ENCODE assay signal across 8 cellular contexts in genomic region chr2:79219383-79219988, GRCh38. TPM values are rescaled to one million over a fixed set of nuclear protein-coding genes. Genes with fewer than 3 reads are reported as not detected.
DNase-seq lines count a peak whose midpoint lies in the region; ATAC-seq, FAIRE-seq and TF ChIP-seq lines count a peak whose summit lies in the region.

No MANE protein-coding gene starts in this region.

- TF ChIP-seq RAD21 in GM12878 (IDR thresholded peaks at IDR 0.05; ENCODE audit: insufficient read depth, low read depth, low read length): peak; percentile 66

- H3K79me2 ChIP-seq in GM12878 (ENCODE audit: control insufficient read depth, insufficient read depth, low read length): no peaks in the 10 kb centered on the region

- no peak for FAIRE-seq in GM12878 (lab: Jason Lieb, UNC)

- no peak overlapping the region for H2AFZ ChIP-seq in GM12878 (ENCODE audit: control insufficient read depth, low read depth, low read length)

- intact Hi-C loops in GM12878 (cut with micrococcal nuclease; ENCODE audit: unreplicated experiment): loop anchor here (1.0 to 5.0 kb wide), 3 partner anchors 178 to 668 kb away; no protein-coding TSS in a partner anchor

- in situ Hi-C loops in GM12878 (cut with MboI): no loop called here

- no peaks in the 10 kb centered on the region for H3K36me3 ChIP-seq in GM12878 (ENCODE audit: control insufficient read depth in 2 of 2, insufficient read depth in 2 of 2, low read length in 1 of 2)
- no peaks in the 10 kb centered on the region for H3K36me3 ChIP-seq in gastroesophageal sphincter

- no peaks in the 10 kb centered on the region for H4K20me1 ChIP-seq in GM12878 (ENCODE audit: control insufficient read depth, insufficient read depth)

- H3K4me1 ChIP-seq in GM12878 (ENCODE audit: control insufficient read depth, insufficient read depth, low read length) (no peaks in the 10 kb centered on the region), gastroesophageal sphincter (no peaks in the 10 kb centered on the region)

- 6% methylated on average over 9 of the region's 9 CpGs for WGBS in GM12878 (ENCODE audit: insufficient coverage, insufficient replicate concordance, low lambda C conversion rate, missing lambda C conversion rate)
- 32 to 36% methylated on average over 9 of the region's 9 CpGs for WGBS in gastroesophageal sphincter (ENCODE audit: low coverage in 1 of 2), 2 donors

- no peak overlapping the region for H3K27ac ChIP-seq in GM12878 (ENCODE audit: control insufficient read depth, insufficient read depth)
- no peak overlapping the region for H3K27ac ChIP-seq in gastroesophageal sphincter

- H3K4me3 ChIP-seq in GM12878 (no peak overlapping the region), gastroesophageal sphincter (no peak overlapping the region)

- no peak for TF ChIP-seq POLR2A in GM12878 (IDR thresholded peaks at IDR 0.05; ENCODE audit: low read depth, low read length)
- TF ChIP-seq POLR2A in gastroesophageal sphincter (IDR thresholded peaks at IDR 0.05): no peak

- ATAC-seq in HG02798 (IDR thresholded peaks at IDR 0.05; ENCODE audit: poor library complexity, unreplicated experiment): peak; percentile 86
- peak; percentile 79 for ATAC-seq in GM12878
- no peak for ATAC-seq in gastroesophageal sphincter

- TF ChIP-seq EP300 in GM12878 (IDR thresholded peaks at IDR 0.05; ENCODE audit: borderline replicate concordance in 1 of 2, control insufficient read depth in 1 of 2, low read depth in 2 of 2, low read length in 2 of 2) (no peak), gastroesophageal sphincter (IDR thresholded peaks at IDR 0.05) (no peak)

- DNase-seq in AML-193 (lab: John Stamatoyannopoulos, UW) (peak; percentile 39 to 46), GM10248 (ENCODE audit: extremely low spot score) (peak; percentile 37), NCI-H2227 (lab: John Stamatoyannopoulos, UW; ENCODE audit: unreplicated experiment) (peak; percentile 80), GM12878 (ENCODE audit: low read depth, low spot score) (peak; percentile 8), left kidney (ENCODE audit: low read depth, low spot score) (peak; percentile 72), GOT3 (lab: John Stamatoyannopoulos, UW) (no peak)

- no peak overlapping the region for H3K9ac ChIP-seq in GM12878 (ENCODE audit: control insufficient read depth, insufficient read depth, low read length)

- RAD21 ChIA-PET in GM12878 (lab: Charles Lee; ENCODE audit: unreplicated experiment): no interaction called here

- SMC1A ChIA-PET in GM12878 (lab: Charles Lee; ENCODE audit: uncharacterized antibody, unreplicated experiment): no interaction called here

- BruUV-seq in GM12878 (replicated peaks; lab: Mats Ljungman, UMichigan): no TSS peak

- H3K27me3 ChIP-seq in GM12878 (replicated peaks in 1 of 2; ENCODE audit: control insufficient read depth in 2 of 2, insufficient read depth in 2 of 2, low read length in 1 of 2) (no peaks in the 10 kb centered on the region), gastroesophageal sphincter (no peaks in the 10 kb centered on the region)

- no peak overlapping the region for H3K4me2 ChIP-seq in GM12878 (ENCODE audit: control insufficient read depth, insufficient read depth)

- POLR2A ChIA-PET in GM10248 (lab: Yijun Ruan, JAX) (no interaction called here), GM12878 (lab: Charles Lee) (no interaction called here)

- CTCF ChIA-PET in GM10248 (lab: Yijun Ruan, JAX) (interaction anchor here (1.0 kb wide), 3 partner anchors 9 to 180 kb away, joined by 3 read pairs; no protein-coding TSS in a partner anchor), GM12878 (lab: Yijun Ruan, JAX) (interaction anchor here (0.6 to 1.0 kb wide), 3 partner anchors 11 to 589 kb away, joined by 3 read pairs; no protein-coding TSS in a partner anchor)

- TF ChIP-seq CTCF in GM10248 (IDR thresholded peaks at IDR 0.05; ENCODE audit: control extremely low read depth, extremely low read depth, low read depth, missing control alignments) (peak; percentile 78), GM12878 (IDR thresholded peaks at IDR 0.05 in 2 of 3, conservative IDR thresholded peaks at IDR 0.05 in 1 of 3; ENCODE audit: control insufficient read depth in 2 of 3, extremely low read depth in 1 of 3, insufficient read depth in 1 of 3, low read depth in 3 of 3, low read length in 3 of 3) (peak; percentile 68 to 78 (median 70)), gastroesophageal sphincter (IDR thresholded peaks at IDR 0.05) (peak in 2 of 4 experiments; percentile 27 to 50)

- H3K9me3 ChIP-seq in GM12878 (replicated peaks; ENCODE audit: control insufficient read depth, insufficient read depth, low read length) (no peaks in the 10 kb centered on the region), gastroesophageal sphincter (no peaks in the 10 kb centered on the region)

TF ChIP-seq in GM12878, 131 proteins besides CTCF, POLR2A, EP300 and RAD21:
- TF ChIP-seq NR2F1 (conservative IDR thresholded peaks at IDR 0.05) (peak; percentile 25; the same call in 1 of the 2 replicates), TCF3 (IDR thresholded peaks at IDR 0.05; ENCODE audit: borderline replicate concordance, insufficient read depth, low read depth, low read length) (no peak), RUNX3 (IDR thresholded peaks at IDR 0.05; ENCODE audit: low read length) (peak; percentile 20; the same call in 1 of the 2 replicates), SMC3 (IDR thresholded peaks at IDR 0.05; ENCODE audit: borderline replicate concordance, low read length) (peak; percentile 52; the same call in 1 of the 2 replicates)

RNA-seq across cellular contexts. Expression of gene REG3A, which starts 59.9 kb away (rescaled TPM):
- total RNA-seq in GM12878 (2013; cell fraction: nucleolus; rRNA removed): not detected in 2 replicates
- total RNA-seq in GM12878 (2014; rRNA removed) (not detected in 2 replicates), GM12878 (2014; rRNA removed; fragmentation: Illumina TruSeq; extraction: Trizol) (not detected in 2 replicates), GM12878 (2021) (0.62 TPM in 1 of 2 replicates, not detected in the other), gastroesophageal sphincter (not detected)
- polyA plus RNA-seq in GM12878 (2011; ENCODE audit: low read depth): not detected
- polyA plus RNA-seq in GM12878 (2011; rRNA removed) (not detected in 2 replicates), GM12878 (2014; fragmentation: Illumina TruSeq; extraction: Trizol) (not detected in 2 replicates), GM12878 (2014; fragmentation: Nextera tagmentation; extraction: Ambion mirVana) (not detected), GM12878 (2014; rRNA removed) (not detected in 2 replicates), GM12878 (2016; fragmentation: Nextera tagmentation; extraction: Ambion mirVana) (not detected)
- polyA plus RNA-seq in GM12878 (2011; cell fraction: cytosol; rRNA removed): not detected in 2 replicates
- polyA plus RNA-seq in GM12878 (2011; cell fraction: nucleus; rRNA removed): not detected in 2 replicates
- polyA plus RNA-seq in GM12878 (2012): not detected in 2 replicates
- not detected in 2 replicates for polyA minus RNA-seq in GM12878 (2011; rRNA and poly(A)+ RNA removed)
- not detected in 2 replicates for polyA minus RNA-seq in GM12878 (2011; cell fraction: cytosol; rRNA and poly(A)+ RNA removed)
- not detected in 2 replicates for polyA minus RNA-seq in GM12878 (2011; cell fraction: nucleus; rRNA and poly(A)+ RNA removed)
